Comparison of ENCODE assay signal across 13 cellular contexts in genomic region chr3:43707998-43708397, GRCh38. TPM values are rescaled to one million over a fixed set of nuclear protein-coding genes. Genes with fewer than 3 reads are reported as not detected.
A peak's percentile ranks its signal among the peaks of the same experiment; 100 is the strongest.
DNase-seq lines count a peak whose midpoint lies in the region; TF ChIP-seq lines count a peak whose summit lies in the region.
"Had no signal": no experiment of that assay in that cellular context is flagged by ENCODE, and none has a peak within 500 bp of the region (broad histone marks: within the 10 kb centered on the region; RNA-seq: fewer than 3 reads in every experiment).

No MANE protein-coding gene starts in this region.

- H3K27ac Mint-ChIP-seq in immature natural killer cell: no peak overlapping the region
- H3K27ac Mint-ChIP-seq: neural progenitor cell had no signal

- no peak for TF ChIP-seq POLR2A in spleen (IDR thresholded peaks at IDR 0.05)

- TF ChIP-seq RAD21 in Ishikawa (IDR thresholded peaks at IDR 0.05; ENCODE audit: low read depth): no peak

- intact Hi-C loops in spleen (cut with DNase I; ENCODE audit: low total_unique reads): no loop called here

- peaks cover 14 to 26% (median 17%) of the 10 kb centered on the region in 3 donors for H3K36me3 Mint-ChIP-seq in immature natural killer cell

- no peaks in the 10 kb centered on the region for H3K4me1 Mint-ChIP-seq in immature natural killer cell
- H3K4me1 Mint-ChIP-seq: neural progenitor cell had no signal

- H3K27ac ChIP-seq in spleen (peak overlapping the region in 3 of 8 donors; percentile 16 to 77 (median 49)), substantia nigra (ENCODE audit: low read depth, low read length, poor library complexity, severe bottlenecking) (no peak overlapping the region)
- H3K27ac ChIP-seq: adrenal gland, neural progenitor cell had no signal

- no peak for TF ChIP-seq EP300 in Ishikawa (IDR thresholded peaks at IDR 0.05; ENCODE audit: borderline replicate concordance)

- no peaks in the 10 kb centered on the region for H3K27me3 ChIP-seq in spleen (replicated peaks in 1 of 7)
- H3K27me3 ChIP-seq: adrenal gland, MG63, neural progenitor cell had no signal

- TF ChIP-seq CTCF in AG09309 (IDR thresholded peaks at IDR 0.05; ENCODE audit: control insufficient read depth, insufficient read depth, low read depth, low read length, missing control alignments) (no peak), astrocyte of the spinal cord (IDR thresholded peaks at IDR 0.05; ENCODE audit: low read depth, low read length) (no peak), spleen (IDR thresholded peaks at IDR 0.05 in 8 of 11, conservative IDR thresholded peaks at IDR 0.05 in 3 of 11) (no peak)

- H3K9me3 Mint-ChIP-seq in immature natural killer cell: no peaks in the 10 kb centered on the region
- H3K9me3 Mint-ChIP-seq: neural progenitor cell had no signal

- no peak overlapping the region for H3K4me3 Mint-ChIP-seq in immature natural killer cell
- H3K4me3 Mint-ChIP-seq: neural progenitor cell had no signal

- no peaks in the 10 kb centered on the region for H3K27me3 Mint-ChIP-seq in immature natural killer cell (ENCODE audit: low read depth in 3 of 3)

- no peaks in the 10 kb centered on the region for H3K9me3 ChIP-seq in spleen
- H3K9me3 ChIP-seq: adrenal gland, MG63 had no signal

- H3K4me1 ChIP-seq in spleen: peaks cover 0 to 21% (median 0%) of the 10 kb centered on the region in 6 donors
- H3K4me1 ChIP-seq: neural progenitor cell had no signal

- H3K36me3 ChIP-seq in spleen: peaks cover 5 to 64% (median 15%) of the 10 kb centered on the region in 6 donors
- H3K36me3 ChIP-seq: neural progenitor cell had no signal

- in situ Hi-C loops in astrocyte of the spinal cord (cut with HindIII; ENCODE audit: low sequenced_read_pairs): no loop called here

- H3K4me3 ChIP-seq in AG09309 (ENCODE audit: control insufficient read depth, low read depth, low read length): no peak overlapping the region
- H3K4me3 ChIP-seq in astrocyte of the spinal cord (ENCODE audit: low read depth, low read length): no peak overlapping the region
- no peak overlapping the region for H3K4me3 ChIP-seq in spleen
- H3K4me3 ChIP-seq: adrenal gland, MG63, neural progenitor cell had no signal

- DNase-seq in AG09309 (ENCODE audit: low read depth) (peak; percentile 68), astrocyte of the spinal cord (ENCODE audit: low read depth, low spot score) (peak; percentile 94), kidney tubule cell (ENCODE audit: low spot score) (peak; percentile 97), spleen (no peak), immature natural killer cell (no peak), substantia nigra (lab: John Stamatoyannopoulos, UW) (no peak)
- no peak for DNase-seq in activated effector memory CD4-positive, alpha-beta T cell treated with Interleukin-2 at 50 U/mL for 16 hours
- DNase-seq: activated CD4-positive, CD25-positive, alpha-beta regulatory T cell treated with anti-CD3 and anti-CD28 coated beads, Interleukin-2, amount 50 U/mL, for 72 hours; adrenal gland; DND-41; MG63 had no signal

TF ChIP-seq in Ishikawa, 13 proteins besides CTCF, POLR2A, EP300 and RAD21:
- 0 out of 2 replicates have a peak, but pooled peaks have one; percentile 21 for TF ChIP-seq FOXM1 (IDR thresholded peaks at IDR 0.05; ENCODE audit: borderline replicate concordance, low read depth)
- TF ChIP-seq TEAD4 (IDR thresholded peaks at IDR 0.05): no peak; the same call in 1 of the 2 replicates
TF ChIP-seq in Ishikawa: peak in this region for 1.

RNA-seq across cellular contexts. Expression of gene ABHD5, which starts 17.3 kb away (rescaled TPM):
- total RNA-seq in spleen: 10 to 100 TPM; 14.4 to 44.8 (median 26.2) TPM
- polyA plus RNA-seq in spleen: 1 to 10 TPM; 2.6 to 6.0 (median 4.2) TPM
- polyA plus RNA-seq in immature natural killer cell: 10 to 100 TPM in 2 of 3 donors, 1 to 10 TPM in 1; 5.5 to 18.6 (median 10.0) TPM

Comparison
In these comparisons a context has a peak if more than half of its experiments do, and no peak if none do; other contexts are left out.
1. DNase-seq: peak in AG09309 (single experiment), astrocyte of the spinal cord (single experiment) and kidney tubule cell (single experiment); none in spleen (single experiment), activated effector memory CD4-positive, alpha-beta T cell treated with Interleukin-2 at 50 U/mL for 16 hours (single experiment), immature natural killer cell (0 of 3) and substantia nigra (0 of 49).